19 cellular contexts compared by ENCODE assay signal in genomic region chrX:132393090-132393884, GRCh38.
DNase-seq lines count a peak whose midpoint lies in the region; ATAC-seq, FAIRE-seq and TF ChIP-seq lines count a peak whose summit lies in the region.
"Had no signal": no experiment of that assay in that cellular context is flagged by ENCODE, and none has a peak within 500 bp of the region (broad histone marks: within the 10 kb centered on the region; RNA-seq: fewer than 3 reads in every experiment).

No MANE protein-coding gene starts in this region.

- DNase-seq in A549 (ENCODE audit: low read depth in 1 of 2, low spot score in 1 of 2) (no peak), astrocyte (ENCODE audit: low read depth) (no peak), erythroblast (lab: John Stamatoyannopoulos, UW) (peak; percentile 57 to 81), DMS53 (lab: John Stamatoyannopoulos, UW) (no peak), adrenal gland (no peak)
- DNase-seq in activated effector memory CD4-positive, alpha-beta T cell treated with Interleukin-2 at 50 U/mL for 16 hours: no peak
- DNase-seq: CD8-positive, alpha-beta memory T cell; DMS79; KBM-7; NCI-H1105; NCI-H1694; NCI-H2081 treated with DMSO at 0.1 percent for 48 hours had no signal

- H3K36me3 Mint-ChIP-seq in astrocyte (ENCODE audit: low read depth, unreplicated experiment): no peaks in the 10 kb centered on the region
- peaks cover 6% of the 10 kb centered on the region for H3K36me3 Mint-ChIP-seq in stimulated activated memory B cell treated with anti-CD40 and anti-IgM and Interleukin-4, amounts not matched to agents 10 μg/mL and 1 μg/mL and 100 μg/mL, for 72 hours

- no peak overlapping the region for H3K4me3 Mint-ChIP-seq in astrocyte (ENCODE audit: unreplicated experiment)
- H3K4me3 Mint-ChIP-seq in stimulated activated memory B cell treated with anti-CD40 and anti-IgM and Interleukin-4, amounts not matched to agents 10 μg/mL and 1 μg/mL and 100 μg/mL, for 72 hours: no peak overlapping the region
- H3K4me3 Mint-ChIP-seq: CD8-positive, alpha-beta memory T cell had no signal

- WGBS in A549 (ENCODE audit: missing lambda C conversion rate): 0% methylated on average over 1 of the region's 1 CpG
- 56 to 92% (median 81%) methylated on average over 1 of the region's 1 CpG for WGBS in adrenal gland, 4 donors

- no peak overlapping the region for H2AFZ ChIP-seq in astrocyte (ENCODE audit: low read depth, low read length)

- H3K9me3 ChIP-seq in A549 (no peaks in the 10 kb centered on the region), HEK293 (ENCODE audit: control insufficient read depth, insufficient read depth, low read depth, low read length) (no peaks in the 10 kb centered on the region), astrocyte (ENCODE audit: insufficient read depth, low read depth, low read length) (no peaks in the 10 kb centered on the region), adrenal gland (replicated peaks in 1 of 3) (no peaks in the 10 kb centered on the region)
- H3K9me3 ChIP-seq: BLaER1 treated with 17β-estradiol and CSF1 and Interleukin-3, amounts not matched to agents 10 nM and 100 nM had no signal

- no peak overlapping the region for H3K27ac Mint-ChIP-seq in astrocyte (ENCODE audit: unreplicated experiment)
- H3K27ac Mint-ChIP-seq in stimulated activated memory B cell treated with anti-CD40 and anti-IgM and Interleukin-4, amounts not matched to agents 10 μg/mL and 1 μg/mL and 100 μg/mL, for 72 hours: no peak overlapping the region

- TF ChIP-seq RAD21 in A549 (conservative IDR thresholded peaks at IDR 0.05 in 1 of 2, IDR thresholded peaks at IDR 0.05 in 1 of 2): no peak

- no peaks in the 10 kb centered on the region for H3K27me3 ChIP-seq in astrocyte (ENCODE audit: insufficient read depth, low read length)
- peaks cover 3% of the 10 kb centered on the region for H3K27me3 ChIP-seq in adrenal gland

- no peak overlapping the region for H3K27ac ChIP-seq in A549
- H3K27ac ChIP-seq in HEK293 (ENCODE audit: extremely low read depth, low read depth, low read length): no peak overlapping the region
- no peak overlapping the region for H3K27ac ChIP-seq in astrocyte (ENCODE audit: low read depth, low read length)
- no peak overlapping the region for H3K27ac ChIP-seq in adrenal gland
- H3K27ac ChIP-seq: BLaER1 treated with 17β-estradiol and CSF1 and Interleukin-3, amounts not matched to agents 10 nM and 100 nM had no signal

- POLR2A ChIA-PET in A549 (lab: Yijun Ruan, JAX) (no interaction called here), HEK293 (lab: Yijun Ruan, JAX) (no interaction called here)

- no peak for TF ChIP-seq CTCF in A549 (IDR thresholded peaks at IDR 0.05)
- no peak for TF ChIP-seq CTCF in HEK293 (tag by site-specific recombination; IDR thresholded peaks at IDR 0.05)
- TF ChIP-seq CTCF in astrocyte (IDR thresholded peaks at IDR 0.05; ENCODE audit: insufficient read depth, low read depth, low read length): no peak
- TF ChIP-seq CTCF in adrenal gland (IDR thresholded peaks at IDR 0.05): no peak

- no peaks in the 10 kb centered on the region for H3K27me3 Mint-ChIP-seq in astrocyte (ENCODE audit: low read depth, unreplicated experiment)
- no peaks in the 10 kb centered on the region for H3K27me3 Mint-ChIP-seq in stimulated activated memory B cell treated with anti-CD40 and anti-IgM and Interleukin-4, amounts not matched to agents 10 μg/mL and 1 μg/mL and 100 μg/mL, for 72 hours

- no peaks in the 10 kb centered on the region for H4K20me1 ChIP-seq in astrocyte (ENCODE audit: insufficient read depth, low read length)

- peak; percentile 77 for FAIRE-seq in A549 (lab: Jason Lieb, UNC)
- peak; percentile 89 for FAIRE-seq in astrocyte (lab: Jason Lieb, UNC)
- FAIRE-seq: A204.1, D721Med, RCC 7860 had no signal

- H3K4me2 ChIP-seq in A549 (no peak overlapping the region), astrocyte (ENCODE audit: low read length) (no peak overlapping the region)
- H3K4me2 ChIP-seq: BLaER1 treated with 17β-estradiol and CSF1 and Interleukin-3, amounts not matched to agents 10 nM and 100 nM had no signal

- no peaks in the 10 kb centered on the region for H3K79me2 ChIP-seq in astrocyte (ENCODE audit: insufficient read depth, low read length)

- H3K9ac ChIP-seq in astrocyte (ENCODE audit: low read length): no peak overlapping the region
- H3K9ac ChIP-seq: BLaER1 treated with 17β-estradiol and CSF1 and Interleukin-3, amounts not matched to agents 10 nM and 100 nM had no signal

- no peaks in the 10 kb centered on the region for H3K36me3 ChIP-seq in HEK293 (ENCODE audit: control insufficient read depth in 2 of 2, insufficient read depth in 1 of 2, low read length in 2 of 2)
- H3K36me3 ChIP-seq in astrocyte (ENCODE audit: insufficient read depth, low read length): no peaks in the 10 kb centered on the region
- no peaks in the 10 kb centered on the region for H3K36me3 ChIP-seq in adrenal gland (replicated peaks in 1 of 2)

- H3K4me3 ChIP-seq in A549 (no peak overlapping the region), HEK293 (ENCODE audit: low read depth, low read length) (no peak overlapping the region), astrocyte (ENCODE audit: insufficient read depth, low read depth, low read length) (no peak overlapping the region), adrenal gland (no peak overlapping the region)
- H3K4me3 ChIP-seq: BLaER1 treated with 17β-estradiol and CSF1 and Interleukin-3, amounts not matched to agents 10 nM and 100 nM had no signal

- intact Hi-C loops in adrenal gland (cut with DNase I): no loop called here

- H3K4me1 ChIP-seq in A549: no peaks in the 10 kb centered on the region
- 0 out of 2 replicates have a peak, but pooled peaks cover 2% of the 10 kb centered on the region for H3K4me1 ChIP-seq in HEK293 (ENCODE audit: control insufficient read depth, insufficient read depth, low read length)
- no peaks in the 10 kb centered on the region for H3K4me1 ChIP-seq in astrocyte (ENCODE audit: insufficient read depth, low read length)
- H3K4me1 ChIP-seq in adrenal gland (replicated peaks in 1 of 2): peaks cover 0 to 4% of the 10 kb centered on the region in 2 donors

- no peak for TF ChIP-seq EP300 in A549 (IDR thresholded peaks at IDR 0.05)

- CTCF ChIA-PET in A549 (lab: Yijun Ruan, JAX): no interaction called here
- CTCF ChIA-PET in HEK293 (lab: Yijun Ruan, JAX): no interaction called here

- H3K4me1 Mint-ChIP-seq in astrocyte (ENCODE audit: low read depth, unreplicated experiment): no peaks in the 10 kb centered on the region
- peaks cover 6% of the 10 kb centered on the region for H3K4me1 Mint-ChIP-seq in stimulated activated memory B cell treated with anti-CD40 and anti-IgM and Interleukin-4, amounts not matched to agents 10 μg/mL and 1 μg/mL and 100 μg/mL, for 72 hours

- H3K9me3 Mint-ChIP-seq in astrocyte (ENCODE audit: unreplicated experiment): no peaks in the 10 kb centered on the region
- no peaks in the 10 kb centered on the region for H3K9me3 Mint-ChIP-seq in stimulated activated memory B cell treated with anti-CD40 and anti-IgM and Interleukin-4, amounts not matched to agents 10 μg/mL and 1 μg/mL and 100 μg/mL, for 72 hours
- H3K9me3 Mint-ChIP-seq: CD8-positive, alpha-beta memory T cell had no signal

- no peak for ATAC-seq in A549
- ATAC-seq in stimulated activated memory B cell treated with anti-CD40 and anti-IgM and Interleukin-4, amounts not matched to agents 10 μg/mL and 1 μg/mL and 100 μg/mL, for 72 hours: no peak
- ATAC-seq: Right ventricle myocardium inferior had no signal

- TF ChIP-seq POLR2A in A549 (IDR thresholded peaks at IDR 0.05; ENCODE audit: low read length) (no peak), erythroblast (IDR thresholded peaks at IDR 0.05; ENCODE audit: low read length) (no peak), adrenal gland (IDR thresholded peaks at IDR 0.05) (no peak)

TF ChIP-seq in A549, 52 proteins besides CTCF, POLR2A, EP300 and RAD21 (continues in another document):
- TF ChIP-seq CHD4 (IDR thresholded peaks at IDR 0.05; ENCODE audit: borderline replicate concordance): no peak
- TF ChIP-seq ZNF302 (CRISPR knock-in tag; IDR thresholded peaks at IDR 0.05): no peak
- no peak for TF ChIP-seq EHMT2 (IDR thresholded peaks at IDR 0.05; ENCODE audit: low read depth)
- no peak for TF ChIP-seq POLR2AphosphoS2 (conservative IDR thresholded peaks at IDR 0.05; ENCODE audit: low read length)
- TF ChIP-seq CEBPB (IDR thresholded peaks at IDR 0.05): no peak
- TF ChIP-seq ESRRA (IDR thresholded peaks at IDR 0.05; ENCODE audit: borderline replicate concordance, low read length): no peak
- TF ChIP-seq EHF (CRISPR knock-in tag; IDR thresholded peaks at IDR 0.05): no peak
- no peak for TF ChIP-seq RARB (CRISPR knock-in tag; IDR thresholded peaks at IDR 0.05)
- no peak for TF ChIP-seq NR3C1 (IDR thresholded peaks at IDR 0.05)
- no peak for TF ChIP-seq KDM1A (IDR thresholded peaks at IDR 0.05; ENCODE audit: low read depth)
- TF ChIP-seq MYC (IDR thresholded peaks at IDR 0.05; ENCODE audit: borderline replicate concordance, low read length): no peak
- TF ChIP-seq PHF8 (IDR thresholded peaks at IDR 0.05; ENCODE audit: borderline replicate concordance, low read depth): no peak

TF ChIP-seq in HEK293, 187 proteins besides CTCF, POLR2A, EP300 and RAD21:
- TF ChIP-seq ZNF76 (tag by site-specific recombination; IDR thresholded peaks at IDR 0.05; ENCODE audit: borderline replicate concordance, low read depth) (no peak), OSR2 (tag by site-specific recombination; IDR thresholded peaks at IDR 0.05) (no peak), KLF7 (tag by site-specific recombination; IDR thresholded peaks at IDR 0.05; ENCODE audit: borderline replicate concordance) (no peak), AEBP2 (tag by site-specific recombination; IDR thresholded peaks at IDR 0.05; ENCODE audit: borderline replicate concordance) (no peak), TCF7L2 (IDR thresholded peaks at IDR 0.05; ENCODE audit: borderline replicate concordance, low read depth, low read length) (peak; percentile 59; the same call in 1 of the 2 replicates), ZNF10 (tag by site-specific recombination; IDR thresholded peaks at IDR 0.05) (no peak), SP7 (tag by site-specific recombination; IDR thresholded peaks at IDR 0.05) (0 out of 2 replicates have a peak, but pooled peaks have one; percentile 11), ZNF157 (tag by site-specific recombination; IDR thresholded peaks at IDR 0.05) (no peak), ZNF768 (tag by site-specific recombination; IDR thresholded peaks at IDR 0.05) (no peak)

Comparison
In these comparisons a context has a peak if more than half of its experiments do, and no peak if none do; other contexts are left out.
1. DNase-seq: peak in erythroblast (2 of 2); none in A549 (0 of 2), astrocyte (single experiment), DMS53 (single experiment), adrenal gland (0 of 7) and activated effector memory CD4-positive, alpha-beta T cell treated with Interleukin-2 at 50 U/mL for 16 hours (single experiment).